20 cellular contexts compared by ENCODE assay signal in genomic region chr17:27539794-27540193, GRCh38.
DNase-seq lines count a peak whose midpoint lies in the region; ATAC-seq, FAIRE-seq and TF ChIP-seq lines count a peak whose summit lies in the region.
"Had no signal": no experiment of that assay in that cellular context is flagged by ENCODE, and none has a peak within 500 bp of the region (broad histone marks: within the 10 kb centered on the region; RNA-seq: fewer than 3 reads in every experiment).

No MANE protein-coding gene starts in this region.

- H2BK5ac ChIP-seq in IMR-90 (ENCODE audit: low read depth, low read length, poor library complexity, severe bottlenecking): peak overlapping the region; percentile 85

- dilution Hi-C loops in IMR-90 (cut with HindIII; ENCODE audit: low sequenced_read_pairs, unreplicated experiment): no loop called here

- peaks cover 63% of the 10 kb centered on the region for H3K4me1 Mint-ChIP-seq in chondrocyte (ENCODE audit: low read depth)

- no peaks in the 10 kb centered on the region for H3K9me3 Mint-ChIP-seq in chondrocyte (ENCODE audit: low read depth)
- H3K9me3 Mint-ChIP-seq: activated naive CD4-positive, alpha-beta T cell treated with anti-CD3 and anti-CD28 coated beads for 36 hours; natural killer cell treated with Interleukin-12 subunit alpha and Interleukin-12 subunit beta and Interleukin-15 and Interleukin-18, amount 100 ng/mL, for 72 hours; T-cell had no signal

- no peaks in the 10 kb centered on the region for H3K27me3 ChIP-seq in IMR-90 (ENCODE audit: control insufficient read depth, insufficient read depth, low read length)
- H3K27me3 ChIP-seq in lower lobe of right lung (ENCODE audit: low read depth): no peaks in the 10 kb centered on the region
- H3K27me3 ChIP-seq: cardiac muscle cell, heart left ventricle had no signal

- no CpG with 5 or more reads among the region's 2 CpGs for WGBS in IMR-90 (ENCODE audit: extremely low coverage in 2 of 2, insufficient read length in 1 of 2), 2 experiments

- no peak overlapping the region for H3K4me3 ChIP-seq in IMR-90 (ENCODE audit: insufficient read depth, low read depth, low read length)
- no peak overlapping the region for H3K4me3 ChIP-seq in lower lobe of right lung
- H3K4me3 ChIP-seq: cardiac muscle cell, heart left ventricle had no signal

- peaks cover 59% of the 10 kb centered on the region for H3K9me1 ChIP-seq in IMR-90 (ENCODE audit: insufficient read depth, low read length)

- no peak for FAIRE-seq in RCC 7860 (lab: Jason Lieb, UNC)
- no peak for FAIRE-seq in H54 (lab: Jason Lieb, UNC)
- FAIRE-seq: H1 had no signal

- TF ChIP-seq RAD21 in IMR-90 (IDR thresholded peaks at IDR 0.05; ENCODE audit: low read length): no peak

- peak overlapping the region; percentile 59 for H3K4me2 ChIP-seq in IMR-90 (ENCODE audit: low read depth, low read length)

- POLR2A ChIA-PET in IMR-90 (lab: Charles Lee; ENCODE audit: unreplicated experiment): no interaction called here

- H2BK15ac ChIP-seq in IMR-90 (ENCODE audit: low read depth, low read length): peak overlapping the region; percentile 69; the same call in 2 of the 3 replicates

- H3K4me1 ChIP-seq in IMR-90 (ENCODE audit: control insufficient read depth, insufficient read depth, low read length) (peaks cover 55% of the 10 kb centered on the region), lower lobe of right lung (peaks cover 66% of the 10 kb centered on the region)

- no peak for ATAC-seq in IMR-90 (ENCODE audit: low read depth)
- ATAC-seq in lower lobe of right lung: no peak
- ATAC-seq in GM19452 (IDR thresholded peaks at IDR 0.05; ENCODE audit: unreplicated experiment): no peak
- ATAC-seq: natural killer cell treated with Interleukin-12 subunit alpha and Interleukin-12 subunit beta and Interleukin-15 and Interleukin-18, amount 100 ng/mL, for 72 hours; T-cell had no signal

- H2AK5ac ChIP-seq in IMR-90 (ENCODE audit: low read depth, low read length): peak overlapping the region; percentile 98

- BruUV-seq in IMR-90 (replicated peaks; lab: Mats Ljungman, UMichigan): no TSS peak

- intact Hi-C loops in IMR-90 (cut with micrococcal nuclease) (loop anchor here (5.0 kb wide), 2 partner anchors 37 to 187 kb away; no protein-coding TSS in a partner anchor), lower lobe of right lung (cut with DNase I) (no loop called here)

- H3K56ac ChIP-seq in IMR-90 (ENCODE audit: extremely low read depth, insufficient read depth, low read length): peak overlapping the region; percentile 40

- no peak overlapping the region for H3K4me3 Mint-ChIP-seq in chondrocyte (ENCODE audit: unreplicated experiment)
- H3K4me3 Mint-ChIP-seq: activated naive CD4-positive, alpha-beta T cell treated with anti-CD3 and anti-CD28 coated beads for 36 hours; T-cell had no signal

- H3K9ac ChIP-seq in IMR-90 (ENCODE audit: low read depth, low read length): peak overlapping the region; percentile 8; the same call in 1 of the 2 replicates

- no peak for DNase-seq in IMR-90
- no peak for DNase-seq in chondrocyte (ENCODE audit: low spot score)
- no peak for DNase-seq in lower lobe of right lung
- DNase-seq in islet precursor cell: no peak
- no peak for DNase-seq in RCC 7860 (ENCODE audit: low spot score)
- no peak for DNase-seq in H54 (ENCODE audit: insufficient read length, low spot score)
- DNase-seq: activated naive CD4-positive, alpha-beta T cell treated with anti-CD3 and anti-CD28 coated beads for 36 hours; DMS79 treated with DMSO at 0.1 percent for 48 hours; NCI-H2107; NCI-H748 treated with DMSO at 0.1 percent for 48 hours; retina; stimulated activated CD8-positive, alpha-beta memory T cell treated with anti-CD3 and anti-CD28 coated beads, Interleukin-4, amount 100 ng/mL, for 48 hours; T-cell had no signal

- H2AFZ ChIP-seq in IMR-90 (replicated peaks; ENCODE audit: low read length, poor library complexity): no peak overlapping the region

- peak overlapping the region; percentile 87 for H4K91ac ChIP-seq in IMR-90 (ENCODE audit: insufficient read depth, low read depth, low read length)

- H3K27ac ChIP-seq in IMR-90 (ENCODE audit: insufficient read depth, low read length) (peak overlapping the region; percentile 70), lower lobe of right lung (peak overlapping the region; percentile 84), temporal lobe (ENCODE audit: low read depth, low read length) (peak overlapping the region; percentile 48)
- H3K27ac ChIP-seq: C4-2B, cardiac muscle cell had no signal

- H3K27me3 Mint-ChIP-seq in chondrocyte (ENCODE audit: low read depth): no peaks in the 10 kb centered on the region
- H3K27me3 Mint-ChIP-seq: natural killer cell treated with Interleukin-12 subunit alpha and Interleukin-12 subunit beta and Interleukin-15 and Interleukin-18, amount 100 ng/mL, for 72 hours; T-cell had no signal

- peak overlapping the region; percentile 79 for H2BK120ac ChIP-seq in IMR-90 (ENCODE audit: low read depth, low read length)

- peak overlapping the region; percentile 94 for H3K27ac Mint-ChIP-seq in chondrocyte (ENCODE audit: unreplicated experiment)
- H3K27ac Mint-ChIP-seq: activated naive CD4-positive, alpha-beta T cell treated with anti-CD3 and anti-CD28 coated beads for 36 hours; T-cell had no signal

- H3K14ac ChIP-seq in IMR-90 (replicated peaks; ENCODE audit: low read depth, low read length): peak overlapping the region; percentile 43

- peaks cover 6% of the 10 kb centered on the region; the same call in 1 of the 2 replicates for H3K36me3 ChIP-seq in IMR-90 (ENCODE audit: control insufficient read depth, insufficient read depth, low read length)
- H3K36me3 ChIP-seq in lower lobe of right lung: no peaks in the 10 kb centered on the region
- H3K36me3 ChIP-seq: cardiac muscle cell, heart left ventricle had no signal

- no peak overlapping the region for H2AK9ac ChIP-seq in IMR-90 (replicated peaks; ENCODE audit: low read depth, low read length, poor library complexity)

- H3K79me1 ChIP-seq in IMR-90 (ENCODE audit: low read depth in 1 of 2, low read length in 2 of 2): peaks cover 55 to 90% of the 10 kb centered on the region in 2 experiments

- H3K36me3 Mint-ChIP-seq in chondrocyte (ENCODE audit: low read depth): no peaks in the 10 kb centered on the region
- H3K36me3 Mint-ChIP-seq: natural killer cell treated with Interleukin-12 subunit alpha and Interleukin-12 subunit beta and Interleukin-15 and Interleukin-18, amount 100 ng/mL, for 72 hours; T-cell had no signal

- no peaks in the 10 kb centered on the region for H3K9me3 ChIP-seq in IMR-90 (ENCODE audit: control insufficient read depth, insufficient read depth, low read length)
- H3K9me3 ChIP-seq in lower lobe of right lung: no peaks in the 10 kb centered on the region
- H3K9me3 ChIP-seq: heart left ventricle had no signal

- peak overlapping the region; percentile 42 for H4K5ac ChIP-seq in IMR-90 (ENCODE audit: low read depth, low read length)

- H4K20me1 ChIP-seq in IMR-90 (ENCODE audit: insufficient read depth, low read length): peaks cover 38% of the 10 kb centered on the region

- H3K23ac ChIP-seq in IMR-90 (ENCODE audit: low read depth, low read length): peak overlapping the region; percentile 44

- H3K18ac ChIP-seq in IMR-90 (ENCODE audit: low read depth, low read length): peak overlapping the region; percentile 73

- TF ChIP-seq POLR2A in IMR-90 (IDR thresholded peaks at IDR 0.05; ENCODE audit: low read depth, low read length) (no peak; the same call in 1 of the 2 replicates), H54 (IDR thresholded peaks at IDR 0.05; ENCODE audit: low read depth, low read length) (no peak)

- H2BK20ac ChIP-seq in IMR-90 (ENCODE audit: low read depth, low read length): peak overlapping the region; percentile 68

- peak overlapping the region; percentile 79 for H3K4ac ChIP-seq in IMR-90 (ENCODE audit: low read depth, low read length)

- H4K8ac ChIP-seq in IMR-90 (ENCODE audit: low read depth in 2 of 2, low read length in 2 of 2): peak overlapping the region; percentile 44 to 47

- in situ Hi-C loops in IMR-90 (cut with MboI; ENCODE audit: low sequenced_read_pairs): loop anchor here (25.0 kb wide), 1 partner anchor 798 kb away; the partner anchor contains the start of genes IFT20 and TNFAIP1

- CTCF ChIA-PET in IMR-90 (lab: Yijun Ruan, JAX): interaction anchor here (1.0 kb wide), 1 partner anchor 27 kb away, joined by 3 read pairs; no protein-coding TSS in a partner anchor

- no peak for TF ChIP-seq CTCF in IMR-90 (conservative IDR thresholded peaks at IDR 0.05; ENCODE audit: low read depth, low read length)
- TF ChIP-seq CTCF in chondrocyte (IDR thresholded peaks at IDR 0.05): no peak
- TF ChIP-seq CTCF in lower lobe of right lung (IDR thresholded peaks at IDR 0.05): no peak

TF ChIP-seq in IMR-90, 13 proteins besides CTCF, POLR2A, EP300 and RAD21:
- no peak for TF ChIP-seq MAFK (IDR thresholded peaks at IDR 0.05; ENCODE audit: low read depth, low read length)
- TF ChIP-seq SMC3 (IDR thresholded peaks at IDR 0.05; ENCODE audit: low read depth, low read length): 0 out of 2 replicates have a peak, but pooled peaks have one; percentile 4
